Comparison of ENCODE assay signal across 8 cellular contexts in the genomic region with DNA sequence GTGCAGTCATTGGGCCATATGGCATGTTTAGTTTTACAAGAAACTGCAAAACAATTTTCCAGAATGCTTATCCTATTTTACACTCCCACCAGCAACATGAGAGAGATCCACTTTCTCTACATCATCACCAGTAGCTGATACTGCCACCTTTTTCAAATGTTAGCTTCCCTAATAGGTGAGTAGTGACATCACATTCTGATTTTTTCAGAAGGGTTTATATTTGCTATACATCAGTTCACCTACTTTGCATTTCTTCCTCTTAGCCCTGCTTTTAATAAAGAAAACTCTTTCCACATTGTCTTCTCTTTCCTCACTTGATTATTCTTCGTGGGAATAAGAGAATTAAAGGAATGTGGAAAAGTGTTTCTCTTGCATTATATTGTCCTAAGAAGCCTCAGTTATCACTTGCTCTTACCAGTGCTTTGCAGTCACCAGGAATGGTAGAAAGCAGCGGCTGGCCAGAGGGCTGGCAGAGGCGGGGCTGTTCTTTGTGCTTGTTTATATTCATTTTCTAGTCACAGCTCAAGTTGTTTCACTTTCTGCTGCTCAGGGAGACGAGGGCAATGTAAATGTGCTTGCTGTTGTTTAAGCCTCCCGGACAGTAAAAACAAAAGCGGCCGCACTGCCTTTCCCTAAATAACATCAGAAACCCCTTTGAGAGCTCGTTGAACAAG.
DNase-seq lines count a peak whose midpoint lies in the region; ATAC-seq and TF ChIP-seq lines count a peak whose summit lies in the region.

No MANE protein-coding gene starts in this region.

- no peak overlapping the region for H3K9ac ChIP-seq in HUES6 (ENCODE audit: low read length)

- H3K4me1 ChIP-seq in HUES6 (ENCODE audit: control insufficient read depth, insufficient read depth, low read length) (peaks cover 35% of the 10 kb centered on the region), mucosa of descending colon (ENCODE audit: low read depth) (peaks cover 14% of the 10 kb centered on the region)

- H3K27ac ChIP-seq in HUES6 (ENCODE audit: low read depth, low read length): peak overlapping the region; percentile 7; the same call in 1 of the 2 replicates

- no peaks in the 10 kb centered on the region for H3K27me3 ChIP-seq in HUES6 (ENCODE audit: control insufficient read depth, insufficient read depth, low read length)

- H3K4me3 ChIP-seq in GM12865 (ENCODE audit: low read depth, low read length): peak overlapping the region; percentile 30
- H3K4me3 ChIP-seq in HUES6 (ENCODE audit: low read depth, low read length): peak overlapping the region; percentile 2; the same call in 1 of the 2 replicates
- no peak overlapping the region for H3K4me3 ChIP-seq in mucosa of descending colon

- intact Hi-C loops in mucosa of descending colon (cut with DNase I, micrococcal nuclease): no loop called here

- TF ChIP-seq CTCF in GM12865 (IDR thresholded peaks at IDR 0.05; ENCODE audit: insufficient read depth, low read depth, low read length, missing control alignments) (no peak), mucosa of descending colon (IDR thresholded peaks at IDR 0.05) (no peak)

- peak; percentile 88 for DNase-seq in GM12865 (ENCODE audit: low read depth)
- DNase-seq in brain pericyte (ENCODE audit: low read depth, low spot score): peak; percentile 55
- peak; percentile 70 to 79 (median 73) for DNase-seq in mucosa of descending colon
- DNase-seq in NCI-H1436 treated with DMSO at 0.1 percent for 48 hours (lab: John Stamatoyannopoulos, UW): no peak
- DNase-seq in DMS153 (lab: John Stamatoyannopoulos, UW): no peak
- no peak for DNase-seq in NCI-H2171 treated with DMSO at 0.1 percent for 48 hours (lab: John Stamatoyannopoulos, UW)

- ATAC-seq in GM21515 (IDR thresholded peaks at IDR 0.05; ENCODE audit: unreplicated experiment): peak; percentile 96
- peak; percentile 88 for ATAC-seq in mucosa of descending colon

- peaks cover 15% of the 10 kb centered on the region; the same call in 1 of the 2 replicates for H3K9me3 ChIP-seq in HUES6 (ENCODE audit: control insufficient read depth, insufficient read depth, low read depth, low read length)
- H3K9me3 ChIP-seq in mucosa of descending colon: no peaks in the 10 kb centered on the region

- H3K36me3 ChIP-seq in HUES6 (ENCODE audit: control insufficient read depth, insufficient read depth, low read length) (no peaks in the 10 kb centered on the region), mucosa of descending colon (ENCODE audit: low read depth) (no peaks in the 10 kb centered on the region)

Comparison
In these comparisons a context has a peak if more than half of its experiments do, and no peak if none do; other contexts are left out.
1. DNase-seq: peak in GM12865 (single experiment), brain pericyte (single experiment) and mucosa of descending colon (3 of 3); none in NCI-H1436 treated with DMSO at 0.1 percent for 48 hours (single experiment), DMS153 (single experiment) and NCI-H2171 treated with DMSO at 0.1 percent for 48 hours (single experiment).